ENCODE assay signal across 10 cellular contexts in the genomic region with DNA sequence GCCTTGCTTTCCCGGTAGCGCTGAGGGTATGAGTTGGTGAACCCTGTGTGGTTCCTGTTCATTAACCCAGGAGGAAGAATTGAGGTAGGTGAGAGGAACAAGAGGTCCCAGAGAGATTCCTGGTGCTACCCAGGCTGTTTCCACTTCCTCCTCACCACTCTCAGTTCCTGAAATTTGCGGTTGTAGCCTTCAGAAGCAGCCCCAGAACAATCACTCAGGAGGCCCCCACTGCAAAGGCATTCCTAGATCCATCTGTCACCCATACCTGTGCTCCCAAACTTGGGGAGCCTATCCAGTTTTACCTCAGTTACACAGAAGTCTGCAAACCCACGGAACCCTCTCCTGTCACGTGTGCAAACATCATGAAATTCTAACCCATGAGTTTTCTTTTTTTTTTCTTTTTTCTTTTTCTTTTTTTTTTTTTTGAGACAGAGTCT. TPM values are rescaled to one million over a fixed set of nuclear protein-coding genes. Genes with fewer than 3 reads are reported as not detected.
DNase-seq lines count a peak whose midpoint lies in the region; ATAC-seq, FAIRE-seq and TF ChIP-seq lines count a peak whose summit lies in the region.
"Had no signal": no experiment of that assay in that cellular context is flagged by ENCODE, and none has a peak within 500 bp of the region (broad histone marks: within the 10 kb centered on the region; RNA-seq: fewer than 3 reads in every experiment).

No MANE protein-coding gene starts in this region.

- DNase-seq in SIG-M5 (lab: John Stamatoyannopoulos, UW) (peak; percentile 21), H54 (ENCODE audit: insufficient read length, low spot score) (no peak), NCI-H1930 (lab: John Stamatoyannopoulos, UW) (no peak), suprapubic skin (ENCODE audit: low spot score in 2 of 2) (no peak)
- DNase-seq in activated CD4-positive, alpha-beta T cell treated with anti-CD3 and anti-CD28 coated beads for 4 hours = no peak
- DNase-seq: activated CD4-positive, alpha-beta T cell treated with anti-CD3 and anti-CD28 coated beads for 1 hour; NCI-H1417 treated with DMSO at 0.1 percent for 48 hours had no signal

- no peak overlapping the region for H3K27ac ChIP-seq in suprapubic skin

- H3K4me3 ChIP-seq in GM08714 (ENCODE audit: low read length) (peak overlapping the region; percentile 43; the same call in 1 of the 2 replicates), suprapubic skin (no peak overlapping the region)

- 77% methylated on average over 5 of the region's 5 CpGs for WGBS in suprapubic skin

- H3K9me3 ChIP-seq in suprapubic skin = no peaks in the 10 kb centered on the region

- TF ChIP-seq EP300 in suprapubic skin (IDR thresholded peaks at IDR 0.05) = no peak

- peak; percentile 69 for ATAC-seq in GM19397 (IDR thresholded peaks at IDR 0.05; ENCODE audit: unreplicated experiment)
- ATAC-seq in HG03066 (IDR thresholded peaks at IDR 0.05; ENCODE audit: low read depth, unreplicated experiment) = peak; percentile 76

- TF ChIP-seq CTCF in suprapubic skin (IDR thresholded peaks at IDR 0.05) = no peak

- H3K36me3 ChIP-seq in suprapubic skin = no peaks in the 10 kb centered on the region

- no peaks in the 10 kb centered on the region for H3K27me3 ChIP-seq in suprapubic skin

- TF ChIP-seq POLR2A in H54 (IDR thresholded peaks at IDR 0.05; ENCODE audit: low read depth, low read length) = no peak
- no peak for TF ChIP-seq POLR2A in suprapubic skin (IDR thresholded peaks at IDR 0.05)

- H3K4me1 ChIP-seq in suprapubic skin = no peaks in the 10 kb centered on the region

- FAIRE-seq in H54 (lab: Jason Lieb, UNC) = no peak

RNA-seq across cellular contexts. Expression of gene PIP4K2A, which starts 9.0 kb away (rescaled TPM):
- total RNA-seq in suprapubic skin = 10 to 100 TPM in 2 of 4 donors, 1 to 10 TPM in 2; 7.4 to 60.3 (median 9.9) TPM
